In genomic region chr19:42130254-42130573, GRCh38 we compare ENCODE assay signal across 15 cellular contexts. TPM values are rescaled to one million over a fixed set of nuclear protein-coding genes. Genes with fewer than 3 reads are reported as not detected.
DNase-seq lines count a peak whose midpoint lies in the region; ATAC-seq and TF ChIP-seq lines count a peak whose summit lies in the region.
"Had no signal": no experiment of that assay in that cellular context is flagged by ENCODE, and none has a peak within 500 bp of the region (broad histone marks: within the 10 kb centered on the region; RNA-seq: fewer than 3 reads in every experiment).

No MANE protein-coding gene starts in this region.

- H4K20me1 ChIP-seq in BLaER1: no peaks in the 10 kb centered on the region

- no peaks in the 10 kb centered on the region for H3K36me3 ChIP-seq in BLaER1
- H3K36me3 ChIP-seq: left lung, pancreas, stomach had no signal

- peak overlapping the region; percentile 96 for H3K4me2 ChIP-seq in BLaER1

- H3K9me3 ChIP-seq in BLaER1: 0 out of 2 replicates have a peak, but pooled peaks cover 5% of the 10 kb centered on the region
- H3K9me3 ChIP-seq: left lung, pancreas, stomach had no signal

- H3K4me3 ChIP-seq in BLaER1 (peak overlapping the region; percentile 52), GM12875 (ENCODE audit: low read depth, low read length) (peak overlapping the region; percentile 93)

- peak overlapping the region; percentile 83 for H3K27ac ChIP-seq in BLaER1
- H3K27ac ChIP-seq: pancreas had no signal

- H3K4me1 ChIP-seq in BLaER1: peaks cover 100% of the 10 kb centered on the region
- H3K4me1 ChIP-seq: pancreas had no signal

- no peaks in the 10 kb centered on the region for H3K9me3 Mint-ChIP-seq in activated naive CD4-positive, alpha-beta T cell treated with anti-CD3 and anti-CD28 coated beads, Interleukin-2, amount 50 U/mL, for 72 hours

- peak overlapping the region; percentile 66 for H3K9ac ChIP-seq in BLaER1

- no peak for DNase-seq in activated naive CD4-positive, alpha-beta T cell treated with anti-CD3 and anti-CD28 coated beads, Interleukin-2, amount 50 U/mL, for 72 hours (ENCODE audit: low spot score in 2 of 2)
- DNase-seq in medulla oblongata (ENCODE audit: extremely low spot score) (peak; percentile 3), NCI-H146 (lab: John Stamatoyannopoulos, UW) (no peak)
- no peak for DNase-seq in stimulated activated CD4-positive, alpha-beta T cell treated with anti-CD3 and anti-CD28 coated beads, Interleukin-1b, Interleukin-23, amount 100 ng/mL, for 48 hours
- DNase-seq: activated CD4-positive, CD25-positive, alpha-beta regulatory T cell; NCI-H1105; NCI-H524 treated with DMSO at 0.1 percent for 48 hours; pancreas; SIG-M5; stomach had no signal

- no peaks in the 10 kb centered on the region for H3K27me3 ChIP-seq in BLaER1

- peak overlapping the region; percentile 47 to 61 for H3K27ac Mint-ChIP-seq in activated naive CD4-positive, alpha-beta T cell treated with anti-CD3 and anti-CD28 coated beads, Interleukin-2, amount 50 U/mL, for 72 hours

- H3K36me3 Mint-ChIP-seq in activated naive CD4-positive, alpha-beta T cell treated with anti-CD3 and anti-CD28 coated beads, Interleukin-2, amount 50 U/mL, for 72 hours: peaks cover 0 to 7% of the 10 kb centered on the region in 2 donors

- no peak for ATAC-seq in activated naive CD4-positive, alpha-beta T cell treated with anti-CD3 and anti-CD28 coated beads, Interleukin-2, amount 50 U/mL, for 72 hours
- no peak for ATAC-seq in HG02870 (IDR thresholded peaks at IDR 0.05; ENCODE audit: unreplicated experiment)
- ATAC-seq in GM21576 (IDR thresholded peaks at IDR 0.05; ENCODE audit: unreplicated experiment): no peak

- TF ChIP-seq CTCF in GM12875 (IDR thresholded peaks at IDR 0.05; ENCODE audit: borderline replicate concordance, insufficient read depth, low read depth, low read length): no peak

RNA-seq across cellular contexts. Expression of gene POU2F2, which starts 2.0 kb away (rescaled TPM):
- 10 to 100 TPM; 34.2 to 39.6 TPM for total RNA-seq in activated naive CD4-positive, alpha-beta T cell treated with anti-CD3 and anti-CD28 coated beads, Interleukin-2, amount 50 U/mL, for 72 hours

RNA-seq across cellular contexts. Expression of gene ZNF574, which starts 54.2 kb away (rescaled TPM):
- 10 to 100 TPM; 12.5 to 13.9 TPM for total RNA-seq in activated naive CD4-positive, alpha-beta T cell treated with anti-CD3 and anti-CD28 coated beads, Interleukin-2, amount 50 U/mL, for 72 hours
